8 cellular contexts compared by ENCODE assay signal in the genomic region with DNA sequence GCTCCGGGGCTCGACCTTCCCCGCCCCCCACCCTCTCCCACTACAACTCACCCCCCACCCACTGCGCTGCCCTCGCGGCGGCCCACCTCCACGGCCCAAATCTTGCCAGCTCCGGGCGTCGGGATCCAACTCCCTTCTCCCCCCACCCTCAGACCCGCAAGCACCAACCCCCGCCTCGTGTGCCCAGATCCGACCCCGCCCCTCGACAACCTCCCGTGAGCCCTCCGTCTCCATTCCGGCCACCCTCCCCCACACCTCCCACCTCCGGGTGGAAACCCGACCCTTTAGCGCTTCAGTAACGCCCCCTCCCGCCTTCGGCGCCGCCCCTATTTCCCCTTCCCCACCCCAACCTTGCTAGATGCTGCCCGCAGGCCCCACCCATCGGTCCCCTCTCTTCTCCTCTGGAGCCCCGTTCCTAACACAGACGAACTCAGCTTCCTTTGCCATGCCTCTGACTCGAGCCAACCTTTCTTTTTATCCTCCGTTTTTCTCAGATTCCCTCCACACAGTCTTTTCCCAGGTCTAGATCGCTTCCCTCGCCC. TPM values are rescaled to one million over a fixed set of nuclear protein-coding genes. Genes with fewer than 3 reads are reported as not detected.
DNase-seq lines count a peak whose midpoint lies in the region; ATAC-seq, FAIRE-seq and TF ChIP-seq lines count a peak whose summit lies in the region.

No MANE protein-coding gene starts in this region.

- H3K4me1 Mint-ChIP-seq in WTC11: peaks cover 31% of the 10 kb centered on the region

- CTCF ChIA-PET in WTC11 (lab: Charles Lee): interaction anchor here (0.7 to 1.8 kb wide), 6 partner anchors 24 to 526 kb away, joined by 3 to 10 read pairs (median 6); no protein-coding TSS in a partner anchor

- no peaks in the 10 kb centered on the region for H3K9me3 Mint-ChIP-seq in WTC11

- peaks cover 36% of the 10 kb centered on the region for H3K36me3 Mint-ChIP-seq in WTC11

- H3K4me3 Mint-ChIP-seq in WTC11: peak overlapping the region; percentile 100

- peak overlapping the region; percentile 95 for H3K27ac Mint-ChIP-seq in WTC11

- FAIRE-seq in bronchial epithelial cell (lab: Jason Lieb, UNC): no peak

- TF ChIP-seq CTCF in WTC11 (IDR thresholded peaks at IDR 0.05) (no peak), bronchial epithelial cell (IDR thresholded peaks at IDR 0.05; ENCODE audit: insufficient read depth, low read length, severe bottlenecking) (no peak)

- H3K4me3 ChIP-seq in bronchial epithelial cell (ENCODE audit: low read depth, low read length): peak overlapping the region; percentile 79

- peak; percentile 48 for ATAC-seq in GM18498 (IDR thresholded peaks at IDR 0.05; ENCODE audit: unreplicated experiment)
- ATAC-seq in HG02981 (IDR thresholded peaks at IDR 0.05; ENCODE audit: unreplicated experiment): peak; percentile 54
- peak; percentile 79 for ATAC-seq in WTC11

- POLR2A ChIA-PET in WTC11 (lab: Charles Lee): interaction anchor here (0.6 to 3.2 kb wide), 8 partner anchors 16 to 147 kb away, joined by 3 to 23 read pairs (median 5); a partner anchor contains a TSS

- peaks cover 13% of the 10 kb centered on the region for H3K36me3 ChIP-seq in bronchial epithelial cell (ENCODE audit: control insufficient read depth, insufficient read depth, low read length)

- H3K27me3 ChIP-seq in bronchial epithelial cell (ENCODE audit: control insufficient read depth, insufficient read depth, low read length): no peaks in the 10 kb centered on the region

- no peaks in the 10 kb centered on the region for H3K27me3 Mint-ChIP-seq in WTC11 (ENCODE audit: low read depth)

- DNase-seq in NCI-H2171 (lab: John Stamatoyannopoulos, UW) (peak; percentile 92), WTC11 (ENCODE audit: low spot score) (peak; percentile 98), bronchial epithelial cell (ENCODE audit: low read depth) (peak; percentile 64), iris pigment epithelial cell (ENCODE audit: low read depth) (peak; percentile 86), cerebellar nuclear complex (lab: John Stamatoyannopoulos, UW) (no peak)
- peak; percentile 95 for DNase-seq in stimulated activated CD4-positive, alpha-beta T cell treated with anti-CD3 and anti-CD28 coated beads, Interleukin-12 subunit alpha, Interleukin-12 subunit beta, amount 100 ng/mL, for 4 hours

TF ChIP-seq in WTC11, 78 proteins besides CTCF, POLR2A, EP300 and RAD21:
- TF ChIP-seq TEAD4 (CRISPR knock-in tag; IDR thresholded peaks at IDR 0.05) (no peak), EMX1 (CRISPR knock-in tag; IDR thresholded peaks at IDR 0.05) (no peak), MXD4 (CRISPR knock-in tag; IDR thresholded peaks at IDR 0.05; ENCODE audit: borderline replicate concordance) (no peak), MYBL2 (CRISPR knock-in tag; IDR thresholded peaks at IDR 0.05) (no peak), ZBTB21 (CRISPR knock-in tag; IDR thresholded peaks at IDR 0.05; ENCODE audit: borderline replicate concordance) (no peak)

RNA-seq across cellular contexts. Expression of a gene that starts 0.7 kb away (rescaled TPM):
- total RNA-seq in WTC11 (2021) (65.1 to 69.7 TPM (median 68.4 TPM) in 3 replicates), bronchial epithelial cell (37.9 and 71.8 TPM in 2 replicates)

RNA-seq across cellular contexts. Expression of a gene that starts 16.3 kb away (rescaled TPM):
- total RNA-seq in WTC11 (2021) (141 to 156 TPM (median 144 TPM) in 3 replicates), bronchial epithelial cell (21.4 and 23.4 TPM in 2 replicates)

RNA-seq across cellular contexts. Expression of a gene that starts 35.7 kb away (rescaled TPM):
- total RNA-seq in WTC11 (2021) (116 to 136 TPM (median 127 TPM) in 3 replicates), bronchial epithelial cell (77.7 and 98.3 TPM in 2 replicates)

RNA-seq across cellular contexts. Expression of a gene that starts 59.5 kb away (rescaled TPM):
- 0.39 TPM in 1 of 3 replicates, not detected in the others for total RNA-seq in WTC11 (2021)
- not detected in 2 replicates for total RNA-seq in bronchial epithelial cell

Comparison
In these comparisons a context has a peak if more than half of its experiments do, and no peak if none do; other contexts are left out.
1. DNase-seq: peak in NCI-H2171 (single experiment), WTC11 (single experiment), bronchial epithelial cell (single experiment), iris pigment epithelial cell (single experiment) and stimulated activated CD4-positive, alpha-beta T cell treated with anti-CD3 and anti-CD28 coated beads, Interleukin-12 subunit alpha, Interleukin-12 subunit beta, amount 100 ng/mL, for 4 hours (single experiment); none in cerebellar nuclear complex (0 of 2).
2. Peak in every context shown above with its lines, with median percentiles within 50 percentile points of each other: ATAC-seq.